1 cellular context compared by ENCODE assay signal in genomic region chr1:219279017-219279770, GRCh38.
TF ChIP-seq lines count a peak whose summit lies in the region.

No MANE protein-coding gene starts in this region.

TF ChIP-seq in SK-N-SH, 30 proteins besides CTCF, POLR2A, EP300 and RAD21 (continued from another document):
- TF ChIP-seq TAF1 (IDR thresholded peaks at IDR 0.05; ENCODE audit: borderline replicate concordance, low read depth, low read length) (no peak), SMC3 (IDR thresholded peaks at IDR 0.05; ENCODE audit: low read depth, low read length) (no peak), MAX (IDR thresholded peaks at IDR 0.05; ENCODE audit: low read depth) (no peak), NFIC (IDR thresholded peaks at IDR 0.05; ENCODE audit: borderline replicate concordance) (peak; percentile 52), SIN3A (IDR thresholded peaks at IDR 0.05; ENCODE audit: borderline replicate concordance, low read depth, low read length) (no peak), MEF2A (IDR thresholded peaks at IDR 0.05; ENCODE audit: borderline replicate concordance, low read depth) (peak; percentile 36; the same call in 1 of the 2 replicates), GATA2 (CRISPR knock-in tag; IDR thresholded peaks at IDR 0.05) (no peak), ELF1 (IDR thresholded peaks at IDR 0.05) (no peak), GABPA (IDR thresholded peaks at IDR 0.05; ENCODE audit: low read depth) (no peak), USF1 (IDR thresholded peaks at IDR 0.05; ENCODE audit: borderline replicate concordance, low read depth) (no peak), MXI1 (IDR thresholded peaks at IDR 0.05; ENCODE audit: low read depth, low read length) (no peak), YY1 (IDR thresholded peaks at IDR 0.05; ENCODE audit: low read depth) (no peak), TCF12 (IDR thresholded peaks at IDR 0.05) (peak; percentile 82), EZH2phosphoT487 (IDR thresholded peaks at IDR 0.05; ENCODE audit: borderline replicate concordance, low read depth) (no peak), RXRA (IDR thresholded peaks at IDR 0.05; ENCODE audit: borderline replicate concordance, low read depth) (peak; percentile 57; the same call in 1 of the 2 replicates)
- TF ChIP-seq, protein P1, sequence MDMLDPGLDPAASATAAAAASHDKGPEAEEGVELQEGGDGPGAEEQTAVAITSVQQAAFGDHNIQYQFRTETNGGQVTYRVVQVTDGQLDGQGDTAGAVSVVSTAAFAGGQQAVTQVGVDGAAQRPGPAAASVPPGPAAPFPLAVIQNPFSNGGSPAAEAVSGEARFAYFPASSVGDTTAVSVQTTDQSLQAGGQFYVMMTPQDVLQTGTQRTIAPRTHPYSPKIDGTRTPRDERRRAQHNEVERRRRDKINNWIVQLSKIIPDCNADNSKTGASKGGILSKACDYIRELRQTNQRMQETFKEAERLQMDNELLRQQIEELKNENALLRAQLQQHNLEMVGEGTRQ (IDR thresholded peaks at IDR 0.05; ENCODE audit: borderline replicate concordance, low read depth, low read length): no peak
- TF ChIP-seq, protein P2, sequence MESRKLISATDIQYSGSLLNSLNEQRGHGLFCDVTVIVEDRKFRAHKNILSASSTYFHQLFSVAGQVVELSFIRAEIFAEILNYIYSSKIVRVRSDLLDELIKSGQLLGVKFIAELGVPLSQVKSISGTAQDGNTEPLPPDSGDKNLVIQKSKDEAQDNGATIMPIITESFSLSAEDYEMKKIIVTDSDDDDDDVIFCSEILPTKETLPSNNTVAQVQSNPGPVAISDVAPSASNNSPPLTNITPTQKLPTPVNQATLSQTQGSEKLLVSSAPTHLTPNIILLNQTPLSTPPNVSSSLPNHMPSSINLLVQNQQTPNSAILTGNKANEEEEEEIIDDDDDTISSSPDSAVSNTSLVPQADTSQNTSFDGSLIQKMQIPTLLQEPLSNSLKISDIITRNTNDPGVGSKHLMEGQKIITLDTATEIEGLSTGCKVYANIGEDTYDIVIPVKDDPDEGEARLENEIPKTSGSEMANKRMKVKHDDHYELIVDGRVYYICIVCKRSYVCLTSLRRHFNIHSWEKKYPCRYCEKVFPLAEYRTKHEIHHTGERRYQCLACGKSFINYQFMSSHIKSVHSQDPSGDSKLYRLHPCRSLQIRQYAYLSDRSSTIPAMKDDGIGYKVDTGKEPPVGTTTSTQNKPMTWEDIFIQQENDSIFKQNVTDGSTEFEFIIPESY (IDR thresholded peaks at IDR 0.05; ENCODE audit: borderline replicate concordance, low read depth): 0 out of 2 replicates have a peak, but pooled peaks have one; percentile 15
